In genomic region chr22:28821452-28821851, GRCh38 we compare ENCODE assay signal across 20 cellular contexts. TPM values are rescaled to one million over a fixed set of nuclear protein-coding genes. Genes with fewer than 3 reads are reported as not detected.
A peak's percentile ranks its signal among the peaks of the same experiment; 100 is the strongest.
DNase-seq lines count a peak whose midpoint lies in the region; ATAC-seq and TF ChIP-seq lines count a peak whose summit lies in the region.
"Had no signal": no experiment of that assay in that cellular context is flagged by ENCODE, and none has a peak within 500 bp of the region (broad histone marks: within the 10 kb centered on the region; RNA-seq: fewer than 3 reads in every experiment).

No MANE protein-coding gene starts in this region.

- H3K27me3 Mint-ChIP-seq in T-helper 2 cell treated with Interferon-gamma antibody and Interleukin-4, amounts not matched to agents 5 μg/mL and 100 μg/mL, for 36 hours (ENCODE audit: low read depth) = no peaks in the 10 kb centered on the region
- H3K27me3 Mint-ChIP-seq: activated naive CD8-positive, alpha-beta T cell treated with anti-CD3 and anti-CD28 coated beads for 36 hours; B cell; stimulated activated naive CD8-positive, alpha-beta T cell treated with anti-CD3 and anti-CD28 coated beads, Interleukin-15, Interleukin-2, amounts not matched to agents 100 ng/mL and 50 ng/mL, for 24 hours had no signal

- no peak for DNase-seq in T-helper 2 cell treated with Interferon-gamma antibody and Interleukin-4, amounts not matched to agents 5 μg/mL and 100 μg/mL, for 36 hours (ENCODE audit: low spot score)
- DNase-seq in T-helper 2 cell (no peak), DND-41 (peak; percentile 22), colonic mucosa (no peak), sigmoid colon (peak; percentile 9), NCI-H1105 treated with DMSO at 0.1 percent for 48 hours (lab: John Stamatoyannopoulos, UW) (no peak), KBM-7 (no peak)
- DNase-seq: activated naive CD8-positive, alpha-beta T cell treated with anti-CD3 and anti-CD28 coated beads for 36 hours; effector CD8-positive, alpha-beta T cell; EL; foreskin melanocyte; HFFc6; hippocampal formation; NCI-H1105; stimulated activated CD4-positive, alpha-beta T cell treated with anti-CD3 and anti-CD28 coated beads, Interleukin-4, amount 100 ng/mL, for 1 hour; upper lobe of left lung had no signal

- H3K79me2 ChIP-seq in DND-41 (ENCODE audit: insufficient read depth, low read length) = peaks cover 58% of the 10 kb centered on the region

- WGBS in sigmoid colon, 2 donors = 58 to 84% methylated on average over 1 of the region's 1 CpG

- peak overlapping the region; percentile 52 for H3K27ac Mint-ChIP-seq in T-helper 2 cell treated with Interferon-gamma antibody and Interleukin-4, amounts not matched to agents 5 μg/mL and 100 μg/mL, for 36 hours
- H3K27ac Mint-ChIP-seq: activated naive CD8-positive, alpha-beta T cell treated with anti-CD3 and anti-CD28 coated beads for 36 hours; B cell; HFFc6; stimulated activated naive CD8-positive, alpha-beta T cell treated with anti-CD3 and anti-CD28 coated beads, Interleukin-15, Interleukin-2, amounts not matched to agents 100 ng/mL and 50 ng/mL, for 24 hours had no signal

- H4K20me1 ChIP-seq in DND-41 (ENCODE audit: insufficient read depth, low read length) = no peaks in the 10 kb centered on the region

- no peaks in the 10 kb centered on the region for H3K9me3 Mint-ChIP-seq in T-helper 2 cell treated with Interferon-gamma antibody and Interleukin-4, amounts not matched to agents 5 μg/mL and 100 μg/mL, for 36 hours
- H3K9me3 Mint-ChIP-seq: activated naive CD8-positive, alpha-beta T cell treated with anti-CD3 and anti-CD28 coated beads for 36 hours; HFFc6; stimulated activated naive CD8-positive, alpha-beta T cell treated with anti-CD3 and anti-CD28 coated beads, Interleukin-15, Interleukin-2, amounts not matched to agents 100 ng/mL and 50 ng/mL, for 24 hours had no signal

- no peak overlapping the region for H2AFZ ChIP-seq in DND-41 (ENCODE audit: low read depth, low read length)

- H3K4me3 Mint-ChIP-seq in T-helper 2 cell treated with Interferon-gamma antibody and Interleukin-4, amounts not matched to agents 5 μg/mL and 100 μg/mL, for 36 hours = peak overlapping the region; percentile 71
- H3K4me3 Mint-ChIP-seq: activated naive CD8-positive, alpha-beta T cell treated with anti-CD3 and anti-CD28 coated beads for 36 hours; B cell; HFFc6; stimulated activated naive CD8-positive, alpha-beta T cell treated with anti-CD3 and anti-CD28 coated beads, Interleukin-15, Interleukin-2, amounts not matched to agents 100 ng/mL and 50 ng/mL, for 24 hours had no signal

- H3K36me3 ChIP-seq in DND-41 (ENCODE audit: insufficient read depth, low read length) (peaks cover 4% of the 10 kb centered on the region; the same call in 1 of the 2 replicates), colonic mucosa (no peaks in the 10 kb centered on the region), sigmoid colon (no peaks in the 10 kb centered on the region)

- H3K9ac ChIP-seq in DND-41 (ENCODE audit: low read depth, low read length) (peak overlapping the region; percentile 56), colonic mucosa (ENCODE audit: low read depth in 2 of 2, low read length in 2 of 2) (peak overlapping the region in 1 of 2 donors; percentile 32)

- no peak for TF ChIP-seq CTCF in DND-41 (IDR thresholded peaks at IDR 0.05; ENCODE audit: borderline replicate concordance, extremely low read depth, low read length, poor library complexity, severe bottlenecking)
- TF ChIP-seq CTCF in colonic mucosa (IDR thresholded peaks at IDR 0.05) = no peak
- TF ChIP-seq CTCF in sigmoid colon (IDR thresholded peaks at IDR 0.05) = no peak

- no peak for TF ChIP-seq POLR2A in sigmoid colon (IDR thresholded peaks at IDR 0.05)

- intact Hi-C loops in colonic mucosa (cut with DNase I) (no loop called here), sigmoid colon (cut with DNase I) (no loop called here)

- H3K27ac ChIP-seq in DND-41 (ENCODE audit: low read length) = peak overlapping the region; percentile 98
- peak overlapping the region; percentile 38 for H3K27ac ChIP-seq in colonic mucosa
- no peak overlapping the region for H3K27ac ChIP-seq in sigmoid colon

- no peaks in the 10 kb centered on the region for H3K27me3 ChIP-seq in DND-41 (ENCODE audit: insufficient read depth, low read length, poor library complexity)
- no peaks in the 10 kb centered on the region for H3K27me3 ChIP-seq in colonic mucosa
- H3K27me3 ChIP-seq in sigmoid colon = no peaks in the 10 kb centered on the region
- H3K27me3 ChIP-seq: upper lobe of left lung had no signal

- in situ Hi-C loops in KBM-7 (cut with MboI; ENCODE audit: low pct_unique_long_range_greater_than_20kb, low sequenced_read_pairs) = loop anchor here (10.0 kb wide), 1 partner anchor 217 kb away; no protein-coding TSS in a partner anchor

- H3K4me1 ChIP-seq in DND-41 (ENCODE audit: insufficient read depth, low read length) = peaks cover 92% of the 10 kb centered on the region
- H3K4me1 ChIP-seq in colonic mucosa = peaks cover 5% of the 10 kb centered on the region
- peaks cover 0 to 10% (median 5%) of the 10 kb centered on the region in 4 donors for H3K4me1 ChIP-seq in sigmoid colon

- H3K9me3 ChIP-seq in DND-41 (ENCODE audit: insufficient read depth, low read length, severe bottlenecking) (no peaks in the 10 kb centered on the region), colonic mucosa (no peaks in the 10 kb centered on the region), sigmoid colon (no peaks in the 10 kb centered on the region)
- H3K9me3 ChIP-seq: A549, upper lobe of left lung had no signal

- peak overlapping the region; percentile 18 for H3K4me2 ChIP-seq in DND-41 (ENCODE audit: insufficient read depth, low read length)
- H3K4me2 ChIP-seq: A549 had no signal

- ATAC-seq in DND-41 (ENCODE audit: insufficient read depth, low read depth) (no peak), HG02973 (IDR thresholded peaks at IDR 0.05; ENCODE audit: unreplicated experiment) (no peak)
- ATAC-seq: A549 had no signal

- H3K36me3 Mint-ChIP-seq in T-helper 2 cell treated with Interferon-gamma antibody and Interleukin-4, amounts not matched to agents 5 μg/mL and 100 μg/mL, for 36 hours (ENCODE audit: low read depth) = peaks cover 45% of the 10 kb centered on the region

- H3K4me3 ChIP-seq in DND-41 (ENCODE audit: low read depth in 1 of 2, low read length in 2 of 2) (no peak overlapping the region), colonic mucosa (no peak overlapping the region), sigmoid colon (no peak overlapping the region)
- H3K4me3 ChIP-seq: A549, upper lobe of left lung had no signal

- peaks cover 62% of the 10 kb centered on the region for H3K4me1 Mint-ChIP-seq in T-helper 2 cell treated with Interferon-gamma antibody and Interleukin-4, amounts not matched to agents 5 μg/mL and 100 μg/mL, for 36 hours (ENCODE audit: low read depth)

- no peak for TF ChIP-seq EP300 in sigmoid colon (IDR thresholded peaks at IDR 0.05)

RNA-seq across cellular contexts. Expression of gene XBP1, which starts 21.1 kb away (rescaled TPM):
- total RNA-seq in colonic mucosa = 100 to 1,000 TPM; 210 to 251 TPM
- total RNA-seq in sigmoid colon = 100 to 1,000 TPM in 2 of 4 donors, 10 to 100 TPM in 2; 76.7 to 126 (median 106) TPM
- 100 to 1,000 TPM in 2 of 3 donors, 10 to 100 TPM in 1; 87.6 to 134 (median 106) TPM for polyA plus RNA-seq in sigmoid colon

RNA-seq across cellular contexts. Expression of gene CCDC117, which starts 49.0 kb away (rescaled TPM):
- total RNA-seq in colonic mucosa = 10 to 100 TPM; 21.2 to 24.9 TPM
- total RNA-seq in sigmoid colon = 10 to 100 TPM; 23.9 to 33.2 (median 29.8) TPM
- polyA plus RNA-seq in sigmoid colon = 10 to 100 TPM in 1 of 3 donors, 1 to 10 TPM in 2; 9.6 to 10.4 (median 9.6) TPM

Comparison
In these comparisons a context has a peak if more than half of its experiments do, and no peak if none do; other contexts are left out.
1. DNase-seq: peak in DND-41 (single experiment) and sigmoid colon (single experiment); none in T-helper 2 cell treated with Interferon-gamma antibody and Interleukin-4, amounts not matched to agents 5 μg/mL and 100 μg/mL, for 36 hours (single experiment), T-helper 2 cell (0 of 5), colonic mucosa (single experiment), NCI-H1105 treated with DMSO at 0.1 percent for 48 hours (single experiment) and KBM-7 (single experiment).
2. H3K27ac ChIP-seq: peak in DND-41 (single experiment) and colonic mucosa (single experiment); none in sigmoid colon (0 of 4).